Comparison of ENCODE assay signal across 1 cellular context in genomic region chr1:113452921-113453770, GRCh38.
TF ChIP-seq lines count a peak whose summit lies in the region.

No MANE protein-coding gene starts in this region.

TF ChIP-seq in K562, 482 proteins besides CTCF, POLR2A, EP300 and RAD21 (continued from another document):
- TF ChIP-seq SMC3 (conservative IDR thresholded peaks at IDR 0.05; ENCODE audit: insufficient read depth, low read depth, low read length) (peak; percentile 40; the same call in 1 of the 2 replicates), GTF2F1 (IDR thresholded peaks at IDR 0.05; ENCODE audit: low read depth, low read length) (no peak), CHD7 (IDR thresholded peaks at IDR 0.05; ENCODE audit: low read depth, low read length) (no peak), DEAF1 (CRISPR knock-in tag; IDR thresholded peaks at IDR 0.05) (peak; percentile 19; the same call in 1 of the 2 replicates)
